In the genomic region with DNA sequence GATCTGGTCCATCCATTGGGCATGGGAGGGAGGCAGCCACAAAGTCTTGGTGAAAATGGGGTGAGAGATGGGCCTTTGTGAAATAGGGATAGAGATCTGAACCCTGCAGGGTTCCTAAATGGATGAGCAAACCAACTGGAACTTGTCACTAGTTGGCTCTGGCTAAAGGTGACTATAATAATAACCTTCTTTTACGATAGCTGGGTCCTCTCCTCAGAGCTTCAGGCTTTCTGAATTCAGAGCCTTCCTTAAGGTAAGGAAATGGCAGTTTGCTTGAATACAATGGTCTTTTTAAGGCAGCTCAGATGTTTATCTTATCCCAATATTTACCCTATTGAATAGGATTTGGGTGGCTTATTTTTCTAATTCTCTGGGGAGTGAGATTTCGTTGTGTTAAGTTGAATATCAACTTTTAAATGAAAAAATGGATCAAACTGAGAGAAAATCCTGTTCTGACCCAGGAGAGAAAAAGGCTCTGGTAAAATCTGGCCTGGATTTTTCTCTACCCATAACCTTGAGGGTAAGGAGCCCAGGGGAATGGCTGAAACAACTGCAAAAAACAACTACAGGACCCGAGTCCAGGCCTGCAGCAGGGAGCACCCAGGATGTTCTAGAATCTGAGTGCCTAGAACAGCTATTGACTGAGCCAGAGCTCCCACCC, we compare ENCODE assay signal across 33 cellular contexts.
"Had no signal": no experiment of that assay in that cellular context is flagged by ENCODE, and none has a peak within 500 bp of the region (broad histone marks: within the 10 kb centered on the region; RNA-seq: fewer than 3 reads in every experiment).

No MANE protein-coding gene starts in this region.

- H3K9me3 ChIP-seq: adrenal gland, ascending aorta, colonic mucosa, pancreas, psoas muscle, suprapubic skin, tibial artery had no signal

- H3K36me3 ChIP-seq: adrenal gland, ascending aorta, cardiac muscle cell, colonic mucosa, heart right ventricle, pancreas, suprapubic skin, tibial artery, WERI-Rb-1 had no signal

- ATAC-seq: esophagus mucosa, foreskin keratinocyte, heart right ventricle, pancreas, psoas muscle had no signal

- H3K27ac ChIP-seq: adrenal gland, ascending aorta, cardiac muscle cell, colonic mucosa, dorsolateral prefrontal cortex, foreskin keratinocyte, heart right ventricle, pancreas, psoas muscle, suprapubic skin, tibial artery, WERI-Rb-1 had no signal

- H3K27ac Mint-ChIP-seq: activated CD4-positive, alpha-beta memory T cell treated with anti-CD3 and anti-CD28 coated beads for 36 hours; activated CD4-positive, alpha-beta T cell treated with anti-CD3 and anti-CD28 coated beads, Interleukin-2, amount 10 ng/mL, durations not matched to agents 24 days and 14 days; activated naive CD4-positive, alpha-beta T cell treated with anti-CD3 and anti-CD28 coated beads for 36 hours; activated naive CD8-positive, alpha-beta T cell treated with anti-CD3 and anti-CD28 coated beads for 36 hours; activated T-helper 1 cell treated with anti-CD3 and anti-CD28 coated beads, Interleukin-12 subunit alpha, Interleukin-12 subunit beta, Interleukin-2, Interleukin-4 antibody, amounts not matched to agents 30 ng/mL and 10 ng/mL and 1 ng/mL, durations not matched to agents 14 hours and 24 hours and 36 hours; brain had no signal

- H3K4me1 ChIP-seq: adrenal gland, ascending aorta, colonic mucosa, foreskin keratinocyte, pancreas, psoas muscle, suprapubic skin, tibial artery had no signal

- H3K27me3 ChIP-seq: adrenal gland, ascending aorta, cardiac muscle cell, colonic mucosa, dorsolateral prefrontal cortex, foreskin keratinocyte, heart right ventricle, pancreas, suprapubic skin, tibial artery had no signal

- DNase-seq: activated CD4-positive, alpha-beta memory T cell treated with anti-CD3 and anti-CD28 coated beads for 36 hours; activated CD4-positive, alpha-beta T cell treated with anti-CD3 and anti-CD28 coated beads, Interleukin-2, amount 10 ng/mL, durations not matched to agents 24 days and 14 days; activated CD4-positive, CD25-positive, alpha-beta regulatory T cell treated with anti-CD3 and anti-CD28 coated beads, Interleukin-2, amount 50 U/mL, for 72 hours; activated CD8-positive, alpha-beta memory T cell treated with anti-CD3 and anti-CD28 coated beads, Interleukin-2, amount 50 U/mL, for 4 hours; activated effector memory CD4-positive, alpha-beta T cell treated with anti-CD3 and anti-CD28 coated beads, Interleukin-2, amount 50 U/mL, for 16 hours; activated naive CD4-positive, alpha-beta T cell treated with anti-CD3 and anti-CD28 coated beads for 36 hours; activated naive CD8-positive, alpha-beta T cell treated with anti-CD3 and anti-CD28 coated beads for 36 hours; activated T-cell treated with anti-CD3 and anti-CD28 coated beads, Interleukin-2, amount 50 U/mL, for 1 hour; adrenal gland; cerebellar nuclear complex; colonic mucosa; dorsolateral prefrontal cortex; effector memory CD4-positive, alpha-beta T cell; foreskin keratinocyte; heart right ventricle; midbrain; naive thymus-derived CD8-positive, alpha-beta T cell; nucleus accumbens; pancreas; psoas muscle; stimulated activated CD4-positive, alpha-beta T cell treated with anti-CD3 and anti-CD28 coated beads, Interleukin-2, amount 100 ng/mL, for 24 hours; stimulated activated naive CD4-positive, alpha-beta T cell; T-helper 9 cell; tibial artery; WERI-Rb-1 had no signal

- H3K4me3 Mint-ChIP-seq: activated CD4-positive, alpha-beta memory T cell treated with anti-CD3 and anti-CD28 coated beads for 36 hours; activated CD4-positive, alpha-beta T cell treated with anti-CD3 and anti-CD28 coated beads, Interleukin-2, amount 10 ng/mL, durations not matched to agents 24 days and 14 days; activated naive CD4-positive, alpha-beta T cell treated with anti-CD3 and anti-CD28 coated beads for 36 hours; activated naive CD8-positive, alpha-beta T cell treated with anti-CD3 and anti-CD28 coated beads for 36 hours; activated T-helper 1 cell treated with anti-CD3 and anti-CD28 coated beads, Interleukin-12 subunit alpha, Interleukin-12 subunit beta, Interleukin-2, Interleukin-4 antibody, amounts not matched to agents 30 ng/mL and 10 ng/mL and 1 ng/mL, durations not matched to agents 14 hours and 24 hours and 36 hours; brain; neural crest cell had no signal

- H3K36me3 Mint-ChIP-seq: activated CD4-positive, alpha-beta memory T cell treated with anti-CD3 and anti-CD28 coated beads for 36 hours; brain had no signal

- H3K9me3 Mint-ChIP-seq: neural crest cell had no signal

- H3K4me3 ChIP-seq: adrenal gland, ascending aorta, cardiac muscle cell, colonic mucosa, dorsolateral prefrontal cortex, heart right ventricle, pancreas, psoas muscle, smooth muscle cell, suprapubic skin, tibial artery had no signal

- H3K4me2 ChIP-seq: smooth muscle cell had no signal

- H3K27me3 Mint-ChIP-seq: activated CD4-positive, alpha-beta memory T cell treated with anti-CD3 and anti-CD28 coated beads for 36 hours; activated naive CD8-positive, alpha-beta T cell treated with anti-CD3 and anti-CD28 coated beads for 36 hours; naive thymus-derived CD8-positive, alpha-beta T cell had no signal
